Comparison of ENCODE assay signal across 8 cellular contexts in the genomic region with DNA sequence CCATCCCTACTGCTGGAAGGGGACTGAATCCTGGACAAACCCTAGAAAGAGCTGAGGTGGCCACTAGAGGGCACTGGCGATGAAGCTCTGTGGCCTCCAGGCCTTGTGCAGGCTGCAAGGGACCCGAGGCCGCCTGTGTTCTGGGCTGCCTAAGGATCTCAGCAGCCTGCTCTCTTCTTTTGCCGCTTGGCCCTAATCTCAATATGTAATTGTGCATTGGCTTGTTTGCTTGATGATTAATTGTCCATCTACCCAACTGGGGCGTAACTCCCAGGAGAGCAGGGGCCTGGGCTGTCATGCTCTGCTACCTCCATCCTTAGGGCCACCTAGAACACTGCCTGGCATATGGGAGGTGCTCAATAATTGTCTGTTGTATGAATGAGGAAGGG.
DNase-seq lines count a peak whose midpoint lies in the region; ATAC-seq and TF ChIP-seq lines count a peak whose summit lies in the region.

No MANE protein-coding gene starts in this region.

- no peak overlapping the region for H3K4me3 ChIP-seq in BE2C (ENCODE audit: low read depth, low read length)

- no peaks in the 10 kb centered on the region for H3K36me3 ChIP-seq in BE2C

- peaks cover 28% of the 10 kb centered on the region for H3K4me1 ChIP-seq in BE2C

- H3K27me3 ChIP-seq in BE2C, result no peaks in the 10 kb centered on the region

- TF ChIP-seq CTCF in BE2C (IDR thresholded peaks at IDR 0.05; ENCODE audit: low read depth, low read length), result peak; percentile 98

- DNase-seq in BE2C, result peak; percentile 91
- DNase-seq in GM19240 (ENCODE audit: insufficient read length, low spot score), result peak; percentile 93
- peak; percentile 72 for DNase-seq in NCI-H526 treated with DMSO at 0.1 percent for 48 hours (lab: John Stamatoyannopoulos, UW)
- DNase-seq in activated CD4-positive, alpha-beta T cell treated with anti-CD3 and anti-CD28 coated beads, Interleukin-2, amount 50 U/mL, for 24 hours (ENCODE audit: low read depth in 1 of 2, low spot score in 1 of 2), result peak; percentile 60 to 68
- DNase-seq in dermis blood vessel endothelial cell, result peak; percentile 91
- peak; percentile 84 to 86 for DNase-seq in lung microvascular endothelial cell (ENCODE audit: low read depth in 2 of 2)
- DNase-seq in stimulated activated CD8-positive, alpha-beta memory T cell treated with anti-CD3 and anti-CD28 coated beads, Interleukin-15, amount 100 ng/mL, for 24 hours (ENCODE audit: low read depth), result peak; percentile 48

- peak; percentile 67 for ATAC-seq in HG03469 (IDR thresholded peaks at IDR 0.05; ENCODE audit: unreplicated experiment)

- H3K9me3 ChIP-seq in BE2C, result no peaks in the 10 kb centered on the region
